ENCODE assay signal across 10 cellular contexts in the genomic region with DNA sequence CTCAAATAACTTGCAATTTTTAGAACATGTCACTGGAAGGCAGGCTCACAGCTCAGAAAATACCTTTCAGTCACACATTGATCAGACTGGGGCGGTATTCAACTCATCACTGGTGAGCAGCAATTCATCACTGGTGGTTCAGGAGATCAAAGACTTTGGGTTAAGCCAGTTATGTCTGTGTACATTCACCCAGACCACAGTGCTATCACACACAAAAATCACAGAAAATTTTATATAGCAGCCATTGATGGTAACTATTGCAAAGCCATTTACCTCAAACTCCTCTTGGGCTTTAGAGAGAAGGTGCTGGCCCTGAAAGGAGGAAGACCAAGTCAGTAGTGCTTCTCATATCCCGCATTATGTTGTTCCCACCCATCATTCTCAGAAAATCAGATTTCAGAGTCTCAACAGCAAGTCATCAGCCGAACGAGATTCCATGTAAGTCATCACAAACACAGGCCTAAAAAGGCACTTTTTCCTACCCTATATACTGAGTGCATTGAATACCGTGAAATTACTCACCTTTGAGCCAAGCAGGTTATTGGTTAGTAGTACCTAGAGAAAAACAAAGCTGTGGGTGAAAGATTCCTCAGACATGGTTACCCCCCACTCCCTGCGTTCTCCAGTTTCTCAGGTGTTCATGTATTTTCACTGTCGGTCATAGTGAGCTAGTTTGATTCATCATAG. TPM values are rescaled to one million over a fixed set of nuclear protein-coding genes. Genes with fewer than 3 reads are reported as not detected.
DNase-seq lines count a peak whose midpoint lies in the region; ATAC-seq and TF ChIP-seq lines count a peak whose summit lies in the region.
"Had no signal": no experiment of that assay in that cellular context is flagged by ENCODE, and none has a peak within 500 bp of the region (broad histone marks: within the 10 kb centered on the region; RNA-seq: fewer than 3 reads in every experiment).

No MANE protein-coding gene starts in this region.

- peak overlapping the region; percentile 82 for H3K4me3 ChIP-seq in fibroblast of pulmonary artery (replicated peaks; ENCODE audit: low read depth, low read length)

- H3K4me3 Mint-ChIP-seq in activated T-cell treated with anti-CD3 and anti-CD28 coated beads, Interleukin-2, amount 50 U/mL, for 72 hours, result peak overlapping the region; percentile 96 to 98
- H3K4me3 Mint-ChIP-seq in stimulated activated effector memory CD8-positive, alpha-beta T cell treated with anti-CD3 and anti-CD28 coated beads, Interleukin-12 subunit alpha, Interleukin-12 subunit beta, amount 100 ng/mL, for 72 hours, result peak overlapping the region; percentile 94

- peak overlapping the region; percentile 96; the same call in 1 of the 2 replicates for H3K27ac ChIP-seq in VCaP

- ATAC-seq in activated T-cell treated with anti-CD3 and anti-CD28 coated beads, Interleukin-2, amount 50 U/mL, for 72 hours (replicated peaks in 1 of 2), result peak; percentile 44 to 52
- ATAC-seq in stimulated activated effector memory CD8-positive, alpha-beta T cell treated with anti-CD3 and anti-CD28 coated beads, Interleukin-12 subunit alpha, Interleukin-12 subunit beta, amount 100 ng/mL, for 72 hours, result peak; percentile 46
- ATAC-seq in GM21423 (IDR thresholded peaks at IDR 0.05; ENCODE audit: unreplicated experiment), result no peak

- peak; percentile 58 for DNase-seq in activated T-cell treated with anti-CD3 and anti-CD28 coated beads, Interleukin-2, amount 50 U/mL, for 72 hours
- no peak for DNase-seq in activated T-cell treated with anti-CD3 and anti-CD28 coated beads, Interleukin-2, amount 50 U/mL, for 48 hours
- DNase-seq in fibroblast of pulmonary artery (ENCODE audit: low read depth), result no peak
- no peak for DNase-seq in stimulated activated effector memory CD8-positive, alpha-beta T cell treated with anti-CD3 and anti-CD28 coated beads, Interleukin-12 subunit alpha, Interleukin-12 subunit beta, amount 100 ng/mL, for 72 hours (ENCODE audit: low spot score in 2 of 2)
- no peak for DNase-seq in DMS 273 (lab: John Stamatoyannopoulos, UW; ENCODE audit: unreplicated experiment)
- no peak for DNase-seq in effector CD8-positive, alpha-beta T cell (lab: John Stamatoyannopoulos, UW)
- DNase-seq: uterus had no signal

- no peak for TF ChIP-seq CTCF in VCaP (conservative IDR thresholded peaks at IDR 0.05)
- TF ChIP-seq CTCF in fibroblast of pulmonary artery (IDR thresholded peaks at IDR 0.05; ENCODE audit: low read length, missing control alignments), result no peak

- peaks cover 38 to 45% of the 10 kb centered on the region in 2 donors for H3K36me3 Mint-ChIP-seq in activated T-cell treated with anti-CD3 and anti-CD28 coated beads, Interleukin-2, amount 50 U/mL, for 72 hours (ENCODE audit: insufficient read depth in 2 of 2)
- peaks cover 79% of the 10 kb centered on the region for H3K36me3 Mint-ChIP-seq in stimulated activated effector memory CD8-positive, alpha-beta T cell treated with anti-CD3 and anti-CD28 coated beads, Interleukin-12 subunit alpha, Interleukin-12 subunit beta, amount 100 ng/mL, for 72 hours

- H3K9me3 Mint-ChIP-seq in activated T-cell treated with anti-CD3 and anti-CD28 coated beads, Interleukin-2, amount 50 U/mL, for 72 hours, result no peaks in the 10 kb centered on the region
- no peaks in the 10 kb centered on the region for H3K9me3 Mint-ChIP-seq in stimulated activated effector memory CD8-positive, alpha-beta T cell treated with anti-CD3 and anti-CD28 coated beads, Interleukin-12 subunit alpha, Interleukin-12 subunit beta, amount 100 ng/mL, for 72 hours

- H3K27ac Mint-ChIP-seq in activated T-cell treated with anti-CD3 and anti-CD28 coated beads, Interleukin-2, amount 50 U/mL, for 72 hours, result peak overlapping the region; percentile 98
- peak overlapping the region; percentile 98 for H3K27ac Mint-ChIP-seq in stimulated activated effector memory CD8-positive, alpha-beta T cell treated with anti-CD3 and anti-CD28 coated beads, Interleukin-12 subunit alpha, Interleukin-12 subunit beta, amount 100 ng/mL, for 72 hours

- no peaks in the 10 kb centered on the region for H3K27me3 Mint-ChIP-seq in activated T-cell treated with anti-CD3 and anti-CD28 coated beads, Interleukin-2, amount 50 U/mL, for 72 hours (ENCODE audit: low read depth)

- peaks cover 59% of the 10 kb centered on the region for H3K4me1 Mint-ChIP-seq in activated T-cell treated with anti-CD3 and anti-CD28 coated beads, Interleukin-2, amount 50 U/mL, for 72 hours (ENCODE audit: low read depth)
- peaks cover 53% of the 10 kb centered on the region for H3K4me1 Mint-ChIP-seq in stimulated activated effector memory CD8-positive, alpha-beta T cell treated with anti-CD3 and anti-CD28 coated beads, Interleukin-12 subunit alpha, Interleukin-12 subunit beta, amount 100 ng/mL, for 72 hours

RNA-seq across cellular contexts. Expression of gene WDR74, which starts 14.0 kb away (rescaled TPM):
- total RNA-seq in activated T-cell treated with anti-CD3 and anti-CD28 coated beads, Interleukin-2, amount 50 U/mL, for 72 hours, result 100 to 1,000 TPM; 101 to 104 TPM

RNA-seq across cellular contexts. Expression of gene TEX54, which starts 20.8 kb away (rescaled TPM):
- 1 to 10 TPM in 1 of 2 donors, under 1 TPM in 1; 0.77 to 1.5 TPM for total RNA-seq in activated T-cell treated with anti-CD3 and anti-CD28 coated beads, Interleukin-2, amount 50 U/mL, for 72 hours
- total RNA-seq: Daoy, uterus had no signal

RNA-seq across cellular contexts. Expression of gene STX5, which starts 21.6 kb away (rescaled TPM):
- 10 to 100 TPM; 53.9 to 70.1 TPM for total RNA-seq in activated T-cell treated with anti-CD3 and anti-CD28 coated beads, Interleukin-2, amount 50 U/mL, for 72 hours

RNA-seq across cellular contexts. Expression of gene SLC3A2, which starts 27.3 kb away (rescaled TPM):
- total RNA-seq in activated T-cell treated with anti-CD3 and anti-CD28 coated beads, Interleukin-2, amount 50 U/mL, for 72 hours, result 100 to 1,000 TPM; 730 to 898 TPM

RNA-seq across cellular contexts. Expression of gene NXF1, which starts 48.2 kb away (rescaled TPM):
- 100 to 1,000 TPM; 117 to 131 TPM for total RNA-seq in activated T-cell treated with anti-CD3 and anti-CD28 coated beads, Interleukin-2, amount 50 U/mL, for 72 hours

Comparison
In these comparisons a context has a peak if more than half of its experiments do, and no peak if none do; other contexts are left out.
1. DNase-seq: peak in activated T-cell treated with anti-CD3 and anti-CD28 coated beads, Interleukin-2, amount 50 U/mL, for 72 hours (2 of 2); none in activated T-cell treated with anti-CD3 and anti-CD28 coated beads, Interleukin-2, amount 50 U/mL, for 48 hours (0 of 2), fibroblast of pulmonary artery (single experiment), stimulated activated effector memory CD8-positive, alpha-beta T cell treated with anti-CD3 and anti-CD28 coated beads, Interleukin-12 subunit alpha, Interleukin-12 subunit beta, amount 100 ng/mL, for 72 hours (0 of 2), DMS 273 (single experiment) and effector CD8-positive, alpha-beta T cell (single experiment).